8 cellular contexts compared by ENCODE assay signal in genomic region chrX:68832101-68832416, GRCh38. TPM values are rescaled to one million over a fixed set of nuclear protein-coding genes. Genes with fewer than 3 reads are reported as not detected.
DNase-seq lines count a peak whose midpoint lies in the region; ATAC-seq and TF ChIP-seq lines count a peak whose summit lies in the region.

No MANE protein-coding gene starts in this region.

- peak overlapping the region; percentile 64 for H3K4me2 ChIP-seq in mammary epithelial cell (ENCODE audit: insufficient read depth, low read depth, low read length)

- TF ChIP-seq POLR2A in Peyer's patch (IDR thresholded peaks at IDR 0.05), result peak; percentile 42 to 55

- H3K79me2 ChIP-seq in mammary epithelial cell (ENCODE audit: insufficient read depth, low read length), result peaks cover 83% of the 10 kb centered on the region

- BruUV-seq in mammary epithelial cell (replicated peaks; lab: Mats Ljungman, UMichigan), result no TSS peak

- H2AFZ ChIP-seq in mammary epithelial cell (ENCODE audit: low read depth, low read length), result no peak overlapping the region

- peak overlapping the region; percentile 2 to 89 (median 74) for H3K4me3 ChIP-seq in Peyer's patch
- peak overlapping the region; percentile 66 to 74 (median 74) for H3K4me3 ChIP-seq in mammary epithelial cell (replicated peaks in 1 of 3; ENCODE audit: insufficient read depth in 1 of 3, low read depth in 2 of 3, low read length in 3 of 3)
- peak overlapping the region; percentile 77 for H3K4me3 ChIP-seq in kidney epithelial cell (ENCODE audit: low read depth, low read length)

- H3K36me3 ChIP-seq in Peyer's patch (no peaks in the 10 kb centered on the region), mammary epithelial cell (ENCODE audit: insufficient read depth, low read length) (peaks cover 3% of the 10 kb centered on the region), kidney epithelial cell (ENCODE audit: control insufficient read depth, insufficient read depth, low read length) (no peaks in the 10 kb centered on the region)

- H3K27ac ChIP-seq in Peyer's patch (peak overlapping the region in 3 of 4 donors; percentile 84 to 91 (median 89)), mammary epithelial cell (ENCODE audit: insufficient read depth, low read depth, low read length) (peak overlapping the region; percentile 81)

- peak overlapping the region; percentile 89 for H3K9ac ChIP-seq in mammary epithelial cell (ENCODE audit: insufficient read depth, low read length)

- H3K9me3 ChIP-seq in Peyer's patch, result no peaks in the 10 kb centered on the region
- no peaks in the 10 kb centered on the region for H3K9me3 ChIP-seq in mammary epithelial cell (replicated peaks; ENCODE audit: insufficient read depth, low read length)

- CTCF ChIA-PET in mammary epithelial cell (lab: Charles Lee; ENCODE audit: low non-redundant PET), result no interaction called here

- TF ChIP-seq CTCF in Peyer's patch (IDR thresholded peaks at IDR 0.05), result no peak
- TF ChIP-seq CTCF in mammary epithelial cell (conservative IDR thresholded peaks at IDR 0.05 in 1 of 2, IDR thresholded peaks at IDR 0.05 in 1 of 2; ENCODE audit: extremely low read depth in 1 of 2, insufficient read depth in 1 of 2, low read depth in 1 of 2, low read length in 2 of 2), result no peak
- TF ChIP-seq CTCF in kidney epithelial cell (IDR thresholded peaks at IDR 0.05; ENCODE audit: insufficient read depth, low read length, poor library complexity, severe bottlenecking), result no peak

- H3K4me1 ChIP-seq in Peyer's patch, result peaks cover 0 to 19% (median 0%) of the 10 kb centered on the region in 4 donors
- peaks cover 29% of the 10 kb centered on the region for H3K4me1 ChIP-seq in mammary epithelial cell (ENCODE audit: insufficient read depth, low read length)

- H3K27me3 ChIP-seq in Peyer's patch, result no peaks in the 10 kb centered on the region
- no peaks in the 10 kb centered on the region for H3K27me3 ChIP-seq in mammary epithelial cell (ENCODE audit: insufficient read depth, low read length)
- peaks cover 2% of the 10 kb centered on the region for H3K27me3 ChIP-seq in kidney epithelial cell (ENCODE audit: control insufficient read depth, insufficient read depth, low read length)

- 2% methylated on average over 6 of the region's 11 CpGs for WGBS in mammary epithelial cell (ENCODE audit: low coverage, missing lambda C conversion rate)

- intact Hi-C loops in mammary epithelial cell (cut with micrococcal nuclease), result loop anchor here (2.0 kb wide), 1 partner anchor 63 kb away; no protein-coding TSS in a partner anchor

- peaks cover 6% of the 10 kb centered on the region for H4K20me1 ChIP-seq in mammary epithelial cell (ENCODE audit: insufficient read depth, low read length)

- in situ Hi-C loops in mammary epithelial cell (cut with MboI; ENCODE audit: low sequenced_read_pairs in 2 of 2), result loop anchor here (5.0 to 25.0 kb wide), 4 partner anchors 103 to 305 kb away; no protein-coding TSS in a partner anchor

- dilution Hi-C loops in mammary epithelial cell (cut with HindIII; ENCODE audit: low sequenced_read_pairs), result no loop called here

- peak; percentile 57 for DNase-seq in GDM1 (lab: John Stamatoyannopoulos, UW)
- peak; percentile 19 to 64 (median 62) for DNase-seq in Peyer's patch
- DNase-seq in mammary epithelial cell, result peak; percentile 58
- DNase-seq in kidney epithelial cell (ENCODE audit: low read depth), result peak; percentile 23
- DNase-seq in stimulated activated CD4-positive, alpha-beta T cell treated with anti-CD3 and anti-CD28 coated beads, Interleukin-1b, Interleukin-23, amount 100 ng/mL, for 48 hours, result peak; percentile 51
- DNase-seq in NCI-H2029 (lab: John Stamatoyannopoulos, UW), result no peak

- ATAC-seq in HG02759 (IDR thresholded peaks at IDR 0.05; ENCODE audit: unreplicated experiment) (peak; percentile 50), GM21825 (IDR thresholded peaks at IDR 0.05; ENCODE audit: unreplicated experiment) (no peak)

RNA-seq across cellular contexts. Expression of gene EFNB1, which starts 3.2 kb away (rescaled TPM):
- total RNA-seq in Peyer's patch, result 10 to 100 TPM; 19.0 to 77.6 (median 55.3) TPM
- 100 to 1,000 TPM; 143 to 167 TPM for total RNA-seq in mammary epithelial cell
- 121 TPM for polyA plus RNA-seq in mammary epithelial cell
- polyA minus RNA-seq in mammary epithelial cell, result 68.9 TPM
- 45.3 and 56.5 TPM in 2 replicates for total RNA-seq in kidney epithelial cell
